8 cellular contexts compared by ENCODE assay signal in the genomic region with DNA sequence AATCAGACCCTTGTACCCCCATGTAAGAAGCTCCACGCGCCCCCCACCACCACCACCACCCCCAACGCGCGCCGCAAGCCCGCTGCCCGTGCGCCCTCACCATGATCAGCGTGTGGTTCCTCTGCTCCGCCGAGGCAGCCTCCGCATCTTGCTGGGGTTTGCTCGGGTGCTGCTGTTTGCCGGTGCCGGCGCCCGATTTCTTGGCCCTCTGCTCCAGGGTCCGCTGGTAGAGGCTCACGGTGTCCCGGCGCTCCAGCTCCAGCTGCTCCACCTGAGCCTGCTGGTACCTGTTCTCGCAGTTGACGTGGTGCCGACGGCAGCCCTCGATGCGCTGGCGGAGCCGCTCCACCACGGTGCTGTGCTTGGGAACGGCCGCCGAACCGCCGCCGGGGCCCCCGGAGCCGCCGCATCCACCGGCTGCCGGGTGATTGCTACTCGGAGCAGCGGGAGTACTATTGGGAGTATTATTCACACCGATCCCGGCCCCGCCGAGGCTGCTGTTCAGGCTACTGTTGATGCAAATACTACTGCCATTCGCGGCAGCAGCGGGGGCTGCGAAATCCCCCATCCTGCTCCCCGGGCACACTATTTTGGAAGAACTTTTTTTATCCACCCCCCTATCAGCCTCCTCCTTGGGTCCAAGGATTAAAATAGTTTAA. TPM values are rescaled to one million over a fixed set of nuclear protein-coding genes. Genes with fewer than 3 reads are reported as not detected.
DNase-seq lines count a peak whose midpoint lies in the region; ATAC-seq, FAIRE-seq and TF ChIP-seq lines count a peak whose summit lies in the region.

No MANE protein-coding gene starts in this region.

- no peak for ATAC-seq in activated CD8-positive, alpha-beta T cell treated with anti-CD3 and anti-CD28 coated beads, Interleukin-2, amount 10 ng/mL, durations not matched to agents 7 days and 5 days
- ATAC-seq in memory B cell (ENCODE audit: low read depth) (no peak), GM19035 (IDR thresholded peaks at IDR 0.05; ENCODE audit: unreplicated experiment) (no peak), HG03175 (IDR thresholded peaks at IDR 0.05; ENCODE audit: unreplicated experiment) (no peak)

- TF ChIP-seq EP300 in H1 (IDR thresholded peaks at IDR 0.05; ENCODE audit: borderline replicate concordance in 1 of 2, low read depth in 2 of 2, low read length in 2 of 2), result no peak

- H3K27me3 Mint-ChIP-seq in activated CD8-positive, alpha-beta T cell treated with anti-CD3 and anti-CD28 coated beads, Interleukin-2, amount 10 ng/mL, durations not matched to agents 7 days and 5 days (ENCODE audit: low read depth), result peaks cover 22% of the 10 kb centered on the region
- peaks cover 16% of the 10 kb centered on the region for H3K27me3 Mint-ChIP-seq in memory B cell

- H3K27ac ChIP-seq in H1 (ENCODE audit: low read depth, low read length), result no peak overlapping the region

- TF ChIP-seq RAD21 in H1 (IDR thresholded peaks at IDR 0.05 in 1 of 2, conservative IDR thresholded peaks at IDR 0.05 in 1 of 2; ENCODE audit: low read depth in 2 of 2, low read length in 2 of 2), result no peak

- H3K9me3 Mint-ChIP-seq in activated CD8-positive, alpha-beta T cell treated with anti-CD3 and anti-CD28 coated beads, Interleukin-2, amount 10 ng/mL, durations not matched to agents 7 days and 5 days (ENCODE audit: insufficient read depth), result no peaks in the 10 kb centered on the region
- no peaks in the 10 kb centered on the region for H3K9me3 Mint-ChIP-seq in memory B cell

- H3K4me2 ChIP-seq in H1 (ENCODE audit: insufficient read depth in 1 of 2, low read depth in 2 of 2, low read length in 2 of 2), result peak overlapping the region; percentile 73 to 94

- peak overlapping the region; percentile 47; the same call in 1 of the 2 replicates for H4K8ac ChIP-seq in H1 (ENCODE audit: extremely low read depth, insufficient read depth, low read length)

- WGBS in H1 (ENCODE audit: extremely low coverage in 1 of 2, insufficient coverage in 1 of 2, insufficient read length in 1 of 2, insufficient replicate concordance in 2 of 2, low coverage in 1 of 2, low lambda C conversion rate in 2 of 2, missing lambda C conversion rate in 1 of 2), 2 experiments, result 1% methylated on average over 51 of the region's 53 CpGs; no CpG with 5 or more reads in 1 of the 2 experiments

- no peak overlapping the region for H2BK15ac ChIP-seq in H1 (ENCODE audit: low read length)

- no peak overlapping the region for H4K5ac ChIP-seq in H1 (ENCODE audit: insufficient read length, low read depth, low read length)

- H3K4me1 ChIP-seq in H1 (replicated peaks in 1 of 4; ENCODE audit: control insufficient read depth in 3 of 4, insufficient read depth in 4 of 4, low read length in 3 of 4), result peaks cover 0 to 4% (median 2%) of the 10 kb centered on the region in 4 experiments; a peak in 4 of 7 replicates

- H3K9me3 ChIP-seq in MG63, result no peaks in the 10 kb centered on the region
- no peaks in the 10 kb centered on the region for H3K9me3 ChIP-seq in H1 (ENCODE audit: insufficient read depth in 2 of 2, low read depth in 1 of 2, low read length in 1 of 2)

- no peak overlapping the region for H2BK120ac ChIP-seq in H1 (replicated peaks; ENCODE audit: low read depth, low read length)

- H3K27me3 ChIP-seq in MG63, result no peaks in the 10 kb centered on the region; the same call in 1 of the 2 replicates
- H3K27me3 ChIP-seq in H1 (replicated peaks in 1 of 4; ENCODE audit: control insufficient read depth in 3 of 4, extremely low read depth in 1 of 4, insufficient read depth in 3 of 4, low read length in 3 of 4), result peaks cover 0 to 3% (median 1%) of the 10 kb centered on the region in 4 experiments; a peak in 3 of 7 replicates

- peak overlapping the region; percentile 89 for H3K27ac Mint-ChIP-seq in activated CD8-positive, alpha-beta T cell treated with anti-CD3 and anti-CD28 coated beads, Interleukin-2, amount 10 ng/mL, durations not matched to agents 7 days and 5 days
- H3K27ac Mint-ChIP-seq in memory B cell, result peak overlapping the region; percentile 58

- TF ChIP-seq CTCF in H1 (IDR thresholded peaks at IDR 0.05; ENCODE audit: control extremely low read depth in 1 of 3, insufficient read depth in 1 of 3, low read depth in 1 of 3, low read length in 3 of 3), result no peak

- H2BK5ac ChIP-seq in H1 (ENCODE audit: low read depth, low read length), result no peak overlapping the region; the same call in 1 of the 2 replicates

- H3K23ac ChIP-seq in H1 (ENCODE audit: insufficient read length), result no peak overlapping the region

- no peaks in the 10 kb centered on the region for H4K20me1 ChIP-seq in H1 (replicated peaks in 1 of 2; ENCODE audit: control insufficient read depth in 1 of 2, insufficient read depth in 2 of 2, low read length in 2 of 2)

- no peak overlapping the region for H2BK20ac ChIP-seq in H1 (ENCODE audit: low read length)

- DNase-seq in DMS114 treated with DMSO at 0.1 percent for 48 hours (lab: John Stamatoyannopoulos, UW; ENCODE audit: unreplicated experiment) (peak; percentile 3), MG63 (peak; percentile 46), H1 (ENCODE audit: low read depth in 1 of 2, low spot score in 2 of 2) (peak in 1 of 2 experiments; percentile 75), memory B cell (ENCODE audit: low spot score in 2 of 2) (peak; percentile 13 to 50)
- DNase-seq in activated CD8-positive, alpha-beta T cell treated with anti-CD3 and anti-CD28 coated beads, Interleukin-2, amount 10 ng/mL, durations not matched to agents 7 days and 5 days, result peak; percentile 52
- peak; percentile 6 to 26 for DNase-seq in stimulated activated CD8-positive, alpha-beta memory T cell treated with anti-CD3 and anti-CD28 coated beads, Interleukin-15, amount 100 ng/mL, for 4 hours (ENCODE audit: low read depth in 2 of 2)

- no peak overlapping the region for H3K14ac ChIP-seq in H1 (ENCODE audit: insufficient read length)

- H2AK5ac ChIP-seq in H1 (ENCODE audit: low read depth, low read length), result no peak overlapping the region

- H3K79me2 ChIP-seq in H1 (ENCODE audit: control insufficient read depth in 1 of 2, insufficient read depth in 2 of 2, low read length in 2 of 2), result no peaks in the 10 kb centered on the region; a peak in 1 of 4 replicates

- H3K4me3 Mint-ChIP-seq in activated CD8-positive, alpha-beta T cell treated with anti-CD3 and anti-CD28 coated beads, Interleukin-2, amount 10 ng/mL, durations not matched to agents 7 days and 5 days, result peak overlapping the region; percentile 90
- H3K4me3 Mint-ChIP-seq in memory B cell, result peak overlapping the region; percentile 77

- H3K56ac ChIP-seq in H1 (replicated peaks; ENCODE audit: insufficient read length, low read depth, low read length), result no peak overlapping the region

- H2AFZ ChIP-seq in H1 (ENCODE audit: low read length), result no peak overlapping the region

- peak overlapping the region; percentile 67; the same call in 1 of the 2 replicates for H3K18ac ChIP-seq in H1 (ENCODE audit: extremely low read depth, low read length)

- POLR2A ChIA-PET in activated CD8-positive, alpha-beta T cell treated with anti-CD3 and anti-CD28 coated beads, Interleukin-2, amount 10 ng/mL, durations not matched to agents 7 days and 5 days (lab: Charles Lee), result interaction anchor here (0.6 to 4.8 kb wide), 11 partner anchors 29 to 180 kb away, joined by 3 to 33 read pairs (median 6); no protein-coding TSS in a partner anchor
- POLR2A ChIA-PET in H1 (lab: Charles Lee; ENCODE audit: partially characterized antibody), result interaction anchor here (0.7 to 3.6 kb wide), 6 partner anchors 17 to 103 kb away, joined by 3 to 25 read pairs (median 6); no protein-coding TSS in a partner anchor

- H3K4me3 ChIP-seq in MG63 (peak overlapping the region; percentile 71), H1 (ENCODE audit: extremely low read depth in 1 of 4, insufficient read depth in 2 of 4, low read depth in 3 of 4, low read length in 4 of 4) (peak overlapping the region; percentile 86 to 98 (median 94))

- FAIRE-seq in H1 (lab: Jason Lieb, UNC), result no peak

- peaks cover 43% of the 10 kb centered on the region for H3K4me1 Mint-ChIP-seq in activated CD8-positive, alpha-beta T cell treated with anti-CD3 and anti-CD28 coated beads, Interleukin-2, amount 10 ng/mL, durations not matched to agents 7 days and 5 days (ENCODE audit: low read depth)
- peaks cover 19% of the 10 kb centered on the region for H3K4me1 Mint-ChIP-seq in memory B cell

- no peak overlapping the region for H2BK12ac ChIP-seq in H1 (ENCODE audit: low read depth, low read length)

- no peaks in the 10 kb centered on the region; the same call in 1 of the 2 replicates for H3K79me1 ChIP-seq in H1 (ENCODE audit: low read depth, low read length)

- H3K9ac ChIP-seq in H1 (replicated peaks in 1 of 4; ENCODE audit: extremely low read depth in 1 of 4, low read depth in 3 of 4, low read length in 3 of 4), result peak overlapping the region in 2 of 4 experiments; percentile 18 to 20; a peak in 3 of 7 replicates

- CTCF ChIA-PET in activated CD8-positive, alpha-beta T cell treated with anti-CD3 and anti-CD28 coated beads, Interleukin-2, amount 10 ng/mL, durations not matched to agents 7 days and 5 days (lab: Charles Lee), result interaction anchor here (0.6 to 2.6 kb wide), 21 partner anchors 49 to 495 kb away, joined by 3 to 20 read pairs (median 5); no protein-coding TSS in a partner anchor
- CTCF ChIA-PET in H1 (lab: Charles Lee; ENCODE audit: partially characterized antibody), result interaction anchor here (0.6 to 2.5 kb wide), 7 partner anchors 8 to 149 kb away, joined by 3 to 10 read pairs (median 3); no protein-coding TSS in a partner anchor

- H3K36me3 ChIP-seq in MG63 (no peaks in the 10 kb centered on the region), H1 (ENCODE audit: control insufficient read depth in 2 of 4, insufficient read depth in 4 of 4, low read length in 3 of 4) (no peaks in the 10 kb centered on the region)

- H3K23me2 ChIP-seq in H1 (ENCODE audit: low read depth, low read length), result peaks cover 22% of the 10 kb centered on the region; the same call in 1 of the 2 replicates

- H4K91ac ChIP-seq in H1 (replicated peaks; ENCODE audit: insufficient read length, low read length), result no peak overlapping the region

- no peak for TF ChIP-seq POLR2A in H1 (IDR thresholded peaks at IDR 0.05; ENCODE audit: control extremely low read depth in 1 of 2, low read depth in 2 of 2, low read length in 2 of 2)

- peaks cover 2% of the 10 kb centered on the region for H3K36me3 Mint-ChIP-seq in activated CD8-positive, alpha-beta T cell treated with anti-CD3 and anti-CD28 coated beads, Interleukin-2, amount 10 ng/mL, durations not matched to agents 7 days and 5 days (ENCODE audit: low read depth)
- no peaks in the 10 kb centered on the region for H3K36me3 Mint-ChIP-seq in memory B cell

- no peak overlapping the region for H3K4ac ChIP-seq in H1 (replicated peaks; ENCODE audit: insufficient read length, low read depth, low read length)

RNA-seq across cellular contexts. Expression of a gene that starts 1.1 kb away (rescaled TPM):
- 0.12 and 0.13 TPM in 2 replicates for total RNA-seq in MG63 (2014; rRNA removed; shearing (Covaris generic); ENCODE audit: low replicate concordance)
- 1 to 10 TPM; 4.0 to 4.1 TPM for total RNA-seq in activated CD8-positive, alpha-beta T cell treated with anti-CD3 and anti-CD28 coated beads, Interleukin-2, amount 10 ng/mL, durations not matched to agents 7 days and 5 days
- total RNA-seq in H1 (2021; fragmentation: NEBNext Ultra II Directional; extraction: Animal tissue kit (Norgen Biotek cat#: 25700)), result 5.6 and 5.7 TPM in 2 replicates
- polyA plus RNA-seq in H1 (2011; rRNA removed), result 2.1 and 2.7 TPM in 2 replicates
- polyA plus RNA-seq in H1 (2011; cell fraction: cytosol; rRNA removed), result 3.0 TPM
- polyA plus RNA-seq in H1 (2011; cell fraction: nucleus; rRNA removed), result 3.8 TPM
- polyA plus RNA-seq in H1 (2012, experiment 1 of 2), result 2.1 to 2.6 TPM (median 2.2 TPM) in 4 replicates
- 0.34 TPM for polyA plus RNA-seq in H1 (2012, experiment 2 of 2)
- 4.8 TPM for polyA plus RNA-seq in H1 (2013, experiment 1 of 2)
- polyA plus RNA-seq in H1 (2013, experiment 2 of 2), result 4.9 TPM
- polyA minus RNA-seq in H1 (2011; rRNA and poly(A)+ RNA removed), result 4.6 and 6.1 TPM in 2 replicates
- polyA minus RNA-seq in H1 (2011; cell fraction: cytosol; rRNA and poly(A)+ RNA removed), result 4.1 TPM
- 11.6 TPM for polyA minus RNA-seq in H1 (2011; cell fraction: nucleus; rRNA and poly(A)+ RNA removed)
